ENCODE assay signal across 9 cellular contexts in the genomic region with DNA sequence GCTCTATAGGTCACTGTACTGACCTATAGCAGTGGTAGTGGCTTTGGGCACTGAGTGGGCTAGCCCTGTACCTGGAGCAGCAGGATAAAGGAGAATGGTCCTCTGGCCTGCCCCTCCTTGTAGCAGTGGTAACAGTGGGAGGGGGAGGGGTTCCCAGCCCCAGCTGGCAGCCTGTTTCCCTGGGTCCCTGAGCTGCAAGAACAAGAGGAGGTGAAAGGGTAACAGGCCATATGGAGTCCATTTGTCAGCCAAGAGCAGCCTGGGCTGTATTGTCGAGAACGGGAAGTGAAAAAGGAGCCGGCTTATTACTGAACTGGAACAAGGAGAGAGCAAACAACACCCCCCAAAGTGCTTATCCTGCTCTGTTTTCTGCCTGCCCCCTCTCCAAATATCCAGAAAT.
DNase-seq lines count a peak whose midpoint lies in the region; ATAC-seq and TF ChIP-seq lines count a peak whose summit lies in the region.
"Had no signal": no experiment of that assay in that cellular context is flagged by ENCODE, and none has a peak within 500 bp of the region (broad histone marks: within the 10 kb centered on the region; RNA-seq: fewer than 3 reads in every experiment).

No MANE protein-coding gene starts in this region.

- peaks cover 34% of the 10 kb centered on the region for H3K36me3 Mint-ChIP-seq in activated B cell treated with CpG ODN at 0.5 μM for 24 hours (ENCODE audit: low read depth)

- H3K4me1 Mint-ChIP-seq in activated B cell treated with CpG ODN at 0.5 μM for 24 hours, result peaks cover 83% of the 10 kb centered on the region

- peak overlapping the region in 1 of 2 donors; percentile 8 for H3K9ac ChIP-seq in mucosa of rectum (ENCODE audit: low read depth in 1 of 2, low read length in 2 of 2)

- peaks cover 3% of the 10 kb centered on the region in 2 donors for H3K36me3 ChIP-seq in mucosa of rectum (ENCODE audit: control insufficient read depth in 2 of 2, insufficient read depth in 2 of 2, low read length in 2 of 2)

- DNase-seq in NCI-H1417 (lab: John Stamatoyannopoulos, UW), result peak; percentile 22 to 75 (median 48)
- no peak for DNase-seq in NCI-H1417 treated with DMSO at 0.1 percent for 48 hours (lab: John Stamatoyannopoulos, UW)
- no peak for DNase-seq in activated B cell treated with CpG ODN at 0.5 μM for 24 hours
- DNase-seq in SHP77 treated with DMSO at 0.1 percent for 48 hours (lab: John Stamatoyannopoulos, UW), result no peak
- no peak for DNase-seq in EL
- DNase-seq in stimulated activated CD4-positive, alpha-beta T cell treated with anti-CD3 and anti-CD28 coated beads, Interleukin-2, amount 100 ng/mL, for 48 hours, result no peak

- H3K9me3 Mint-ChIP-seq in activated B cell treated with CpG ODN at 0.5 μM for 24 hours, result no peaks in the 10 kb centered on the region
- H3K9me3 Mint-ChIP-seq: central memory CD8-positive, alpha-beta T cell had no signal

- H3K27ac Mint-ChIP-seq in activated B cell treated with CpG ODN at 0.5 μM for 24 hours, result peak overlapping the region; percentile 85

- peak overlapping the region in 1 of 2 donors; percentile 26 for H3K4me3 ChIP-seq in mucosa of rectum (ENCODE audit: low read length in 2 of 2)

- CTCF ChIA-PET in activated B cell treated with CpG ODN at 0.5 μM for 24 hours (lab: Charles Lee), result interaction anchor here (0.8 to 1.5 kb wide), 3 partner anchors 12 to 44 kb away, joined by 3 to 4 read pairs (median 4); no protein-coding TSS in a partner anchor

- TF ChIP-seq CTCF in activated B cell treated with CpG ODN at 0.5 μM for 24 hours (IDR thresholded peaks at IDR 0.05), result no peak

- intact Hi-C loops in activated B cell treated with CpG ODN at 0.5 μM for 24 hours (cut with micrococcal nuclease), result loop anchor here (1.0 to 2.0 kb wide), 2 partner anchors 8 to 16 kb away; no protein-coding TSS in a partner anchor

- no peaks in the 10 kb centered on the region for H3K27me3 Mint-ChIP-seq in activated B cell treated with CpG ODN at 0.5 μM for 24 hours
- H3K27me3 Mint-ChIP-seq: central memory CD8-positive, alpha-beta T cell had no signal

- no peaks in the 10 kb centered on the region for H3K27me3 ChIP-seq in mucosa of rectum (ENCODE audit: control insufficient read depth in 2 of 2, insufficient read depth in 2 of 2, low read length in 2 of 2)

- peak overlapping the region; percentile 87 to 98 for H3K27ac ChIP-seq in mucosa of rectum (ENCODE audit: low read depth in 2 of 2, low read length in 2 of 2)

- POLR2A ChIA-PET in activated B cell treated with CpG ODN at 0.5 μM for 24 hours (lab: Charles Lee), result no interaction called here

- ATAC-seq in HG03520 (IDR thresholded peaks at IDR 0.05; ENCODE audit: unreplicated experiment), result peak; percentile 43
- ATAC-seq in activated B cell treated with CpG ODN at 0.5 μM for 24 hours (ENCODE audit: low read depth), result peak; percentile 82

- H3K9me3 ChIP-seq in mucosa of rectum (ENCODE audit: control insufficient read depth in 2 of 2, low read length in 2 of 2), result no peaks in the 10 kb centered on the region

- H3K4me3 Mint-ChIP-seq in activated B cell treated with CpG ODN at 0.5 μM for 24 hours, result no peak overlapping the region
- H3K4me3 Mint-ChIP-seq: central memory CD8-positive, alpha-beta T cell had no signal

- H3K4me1 ChIP-seq in mucosa of rectum (ENCODE audit: control insufficient read depth in 2 of 2, insufficient read depth in 2 of 2, low read length in 2 of 2), result peaks cover 50 to 58% of the 10 kb centered on the region in 2 donors

Comparison
In these comparisons a context has a peak if more than half of its experiments do, and no peak if none do; other contexts are left out.
1. DNase-seq: peak in NCI-H1417 (3 of 3); none in NCI-H1417 treated with DMSO at 0.1 percent for 48 hours (single experiment), activated B cell treated with CpG ODN at 0.5 μM for 24 hours (single experiment), SHP77 treated with DMSO at 0.1 percent for 48 hours (single experiment), EL (single experiment) and stimulated activated CD4-positive, alpha-beta T cell treated with anti-CD3 and anti-CD28 coated beads, Interleukin-2, amount 100 ng/mL, for 48 hours (0 of 2).